In the genomic region with DNA sequence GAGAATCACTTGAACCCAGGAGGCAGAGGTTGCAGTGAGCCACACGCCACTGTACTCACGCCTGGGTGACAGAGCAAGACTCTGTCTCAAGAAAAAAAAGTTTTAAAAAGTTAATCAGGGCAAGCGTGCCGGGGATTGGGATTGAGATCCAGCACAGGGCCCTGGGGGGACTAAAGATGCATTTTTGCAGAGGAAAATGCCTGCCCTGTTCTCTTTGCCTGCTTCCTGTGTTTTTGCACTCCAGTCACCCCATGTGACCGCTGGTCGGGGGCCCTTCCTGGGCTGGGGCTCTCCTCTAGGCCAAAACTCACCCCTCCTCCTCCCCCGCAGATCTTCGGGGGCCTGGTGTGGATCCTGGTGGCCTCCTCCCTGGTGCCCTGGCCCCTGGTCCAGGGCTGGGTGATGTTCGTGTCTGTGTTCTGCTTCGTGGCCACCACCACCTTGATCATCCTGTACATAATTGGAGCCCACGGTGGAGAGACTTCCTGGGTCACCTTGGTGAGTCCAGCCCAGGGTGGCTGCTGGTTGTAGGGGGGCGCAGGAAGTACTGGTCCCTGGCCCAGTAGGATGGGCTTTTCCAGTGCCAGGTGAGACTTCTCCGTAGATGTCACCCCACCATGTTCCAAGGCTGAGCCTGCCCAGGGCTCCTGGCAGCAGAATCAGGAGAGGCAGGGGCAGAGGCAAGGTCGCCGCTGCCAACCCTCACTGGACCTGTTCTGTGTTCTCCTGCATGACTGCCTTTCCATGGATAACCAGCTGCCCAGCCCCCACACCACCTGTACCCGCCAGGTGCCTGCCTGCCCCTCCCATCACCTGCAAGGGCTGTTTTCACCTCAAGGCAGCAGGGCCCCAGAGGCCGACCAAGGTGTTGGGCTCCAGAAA, we compare ENCODE assay signal across 22 cellular contexts. TPM values are rescaled to one million over a fixed set of nuclear protein-coding genes. Genes with fewer than 3 reads are reported as not detected.
DNase-seq lines count a peak whose midpoint lies in the region; ATAC-seq and TF ChIP-seq lines count a peak whose summit lies in the region.
"Had no signal": no experiment of that assay in that cellular context is flagged by ENCODE, and none has a peak within 500 bp of the region (broad histone marks: within the 10 kb centered on the region; RNA-seq: fewer than 3 reads in every experiment).

No MANE protein-coding gene starts in this region.

- no peak overlapping the region for H3K4me3 Mint-ChIP-seq in activated T-cell treated with anti-CD3 and anti-CD28 coated beads, Interleukin-2, amount 50 U/mL, for 24 hours
- H3K4me3 Mint-ChIP-seq in activated T-cell treated with anti-CD3 and anti-CD28 coated beads, Interleukin-2, amount 50 U/mL, for 72 hours = no peak overlapping the region
- no peak overlapping the region for H3K4me3 Mint-ChIP-seq in activated naive CD8-positive, alpha-beta T cell treated with anti-CD3 and anti-CD28 coated beads for 36 hours
- H3K4me3 Mint-ChIP-seq: activated CD4-positive, alpha-beta T cell treated with anti-CD3 and anti-CD28 coated beads for 36 hours; IgD-negative memory B cell; neural progenitor cell; T-helper 2 cell treated with Interferon-gamma antibody and Interleukin-4, amounts not matched to agents 5 μg/mL and 100 μg/mL, for 36 hours had no signal

- TF ChIP-seq POLR2A in spleen (IDR thresholded peaks at IDR 0.05) (no peak), transverse colon (IDR thresholded peaks at IDR 0.05) (no peak)

- H3K4me3 ChIP-seq in spleen = no peak overlapping the region
- H3K4me3 ChIP-seq in transverse colon = no peak overlapping the region
- H3K4me3 ChIP-seq: HAP-1, neural progenitor cell, right lobe of liver had no signal

- H3K27me3 ChIP-seq in spleen (replicated peaks in 1 of 7) (peaks cover 0 to 29% (median 0%) of the 10 kb centered on the region in 7 donors), transverse colon (no peaks in the 10 kb centered on the region)
- H3K27me3 ChIP-seq: neural progenitor cell, right lobe of liver had no signal

- peaks cover 30% of the 10 kb centered on the region for H3K36me3 Mint-ChIP-seq in activated T-cell treated with anti-CD3 and anti-CD28 coated beads, Interleukin-2, amount 50 U/mL, for 24 hours (ENCODE audit: low read depth)
- H3K36me3 Mint-ChIP-seq in activated T-cell treated with anti-CD3 and anti-CD28 coated beads, Interleukin-2, amount 50 U/mL, for 72 hours (ENCODE audit: insufficient read depth in 2 of 2) = peaks cover 0 to 6% of the 10 kb centered on the region in 2 donors
- peaks cover 30% of the 10 kb centered on the region for H3K36me3 Mint-ChIP-seq in activated naive CD8-positive, alpha-beta T cell treated with anti-CD3 and anti-CD28 coated beads for 36 hours
- H3K36me3 Mint-ChIP-seq: IgD-negative memory B cell, neural progenitor cell had no signal

- intact Hi-C loops in spleen (cut with DNase I; ENCODE audit: low total_unique reads) (no loop called here), transverse colon (cut with DNase I; ENCODE audit: low total_unique reads) (no loop called here)

- H3K27ac Mint-ChIP-seq in activated T-cell treated with anti-CD3 and anti-CD28 coated beads, Interleukin-2, amount 50 U/mL, for 24 hours = peak overlapping the region; percentile 37
- H3K27ac Mint-ChIP-seq in activated T-cell treated with anti-CD3 and anti-CD28 coated beads, Interleukin-2, amount 50 U/mL, for 72 hours = no peak overlapping the region
- H3K27ac Mint-ChIP-seq in activated naive CD8-positive, alpha-beta T cell treated with anti-CD3 and anti-CD28 coated beads for 36 hours = peak overlapping the region; percentile 38
- H3K27ac Mint-ChIP-seq: neural progenitor cell had no signal

- in situ Hi-C loops in transverse colon (cut with MboI; ENCODE audit: low pct_ligation_motif_present in 1 of 4, low pct_unique_long_range_greater_than_20kb in 1 of 4, low sequenced_read_pairs in 3 of 4) = no loop called here

- DNase-seq in activated T-cell treated with anti-CD3 and anti-CD28 coated beads, Interleukin-2, amount 50 U/mL, for 24 hours = no peak
- DNase-seq in activated T-cell treated with anti-CD3 and anti-CD28 coated beads, Interleukin-2, amount 50 U/mL, for 72 hours = no peak
- DNase-seq in NCI-H1105 (lab: John Stamatoyannopoulos, UW) (peak; percentile 60), spleen (peak; percentile 70), GOT3 (lab: John Stamatoyannopoulos, UW) (no peak), transverse colon (no peak)
- DNase-seq in activated naive CD8-positive, alpha-beta T cell treated with anti-CD3 and anti-CD28 coated beads for 36 hours = no peak
- DNase-seq: activated CD4-positive, alpha-beta T cell treated with anti-CD3 and anti-CD28 coated beads for 36 hours; effector CD8-positive, alpha-beta T cell; foreskin fibroblast; NCI-H1092 treated with DMSO at 0.1 percent for 48 hours; NCI-H524 treated with DMSO at 0.1 percent for 48 hours; right lobe of liver; stimulated activated CD4-positive, alpha-beta T cell treated with anti-CD3 and anti-CD28 coated beads, Interleukin-4, amount 100 ng/mL, for 24 hours had no signal

- H3K36me3 ChIP-seq in spleen (no peaks in the 10 kb centered on the region), transverse colon (no peaks in the 10 kb centered on the region)
- H3K36me3 ChIP-seq: HAP-1, neural progenitor cell, right lobe of liver had no signal

- no peak for ATAC-seq in activated T-cell treated with anti-CD3 and anti-CD28 coated beads, Interleukin-2, amount 50 U/mL, for 72 hours (replicated peaks in 1 of 2)
- ATAC-seq in GM18868 (IDR thresholded peaks at IDR 0.05; ENCODE audit: unreplicated experiment) = no peak
- ATAC-seq: activated CD4-positive, alpha-beta T cell treated with anti-CD3 and anti-CD28 coated beads for 36 hours; activated T-helper 17 cell treated with anti-CD3 and anti-CD28 coated beads, Interleukin-2, amount 50 U/mL, for 72 hours; right lobe of liver had no signal

- H3K27me3 Mint-ChIP-seq in activated T-cell treated with anti-CD3 and anti-CD28 coated beads, Interleukin-2, amount 50 U/mL, for 24 hours = no peaks in the 10 kb centered on the region
- H3K27me3 Mint-ChIP-seq in activated T-cell treated with anti-CD3 and anti-CD28 coated beads, Interleukin-2, amount 50 U/mL, for 72 hours (ENCODE audit: low read depth) = no peaks in the 10 kb centered on the region
- H3K27me3 Mint-ChIP-seq in activated naive CD8-positive, alpha-beta T cell treated with anti-CD3 and anti-CD28 coated beads for 36 hours = no peaks in the 10 kb centered on the region
- H3K27me3 Mint-ChIP-seq: activated CD4-positive, alpha-beta T cell treated with anti-CD3 and anti-CD28 coated beads for 36 hours; activated T-helper 17 cell treated with anti-CD3 and anti-CD28 coated beads, Interleukin-2, amount 50 U/mL, for 72 hours had no signal

- no peak overlapping the region for H3K27ac ChIP-seq in spleen
- no peak overlapping the region for H3K27ac ChIP-seq in transverse colon
- H3K27ac ChIP-seq: neural progenitor cell, right lobe of liver had no signal

- H3K9me3 Mint-ChIP-seq in activated T-cell treated with anti-CD3 and anti-CD28 coated beads, Interleukin-2, amount 50 U/mL, for 24 hours = no peaks in the 10 kb centered on the region
- H3K9me3 Mint-ChIP-seq in activated T-cell treated with anti-CD3 and anti-CD28 coated beads, Interleukin-2, amount 50 U/mL, for 72 hours = no peaks in the 10 kb centered on the region
- H3K9me3 Mint-ChIP-seq in activated naive CD8-positive, alpha-beta T cell treated with anti-CD3 and anti-CD28 coated beads for 36 hours = no peaks in the 10 kb centered on the region
- H3K9me3 Mint-ChIP-seq: activated T-helper 17 cell treated with anti-CD3 and anti-CD28 coated beads, Interleukin-2, amount 50 U/mL, for 72 hours; IgD-negative memory B cell; T-helper 2 cell treated with Interferon-gamma antibody and Interleukin-4, amounts not matched to agents 5 μg/mL and 100 μg/mL, for 36 hours had no signal

- 69 to 75% (median 71%) methylated on average over 14 to 17 of the region's 17 CpGs for WGBS in spleen, 5 donors
- 71% methylated on average over 14 of the region's 17 CpGs; no CpG with 5 or more reads in 1 of the 2 donors for WGBS in transverse colon (ENCODE audit: low coverage in 1 of 2), 2 donors

- peaks cover 73% of the 10 kb centered on the region for H3K4me1 Mint-ChIP-seq in activated T-cell treated with anti-CD3 and anti-CD28 coated beads, Interleukin-2, amount 50 U/mL, for 24 hours (ENCODE audit: low read depth)
- peaks cover 75% of the 10 kb centered on the region for H3K4me1 Mint-ChIP-seq in activated T-cell treated with anti-CD3 and anti-CD28 coated beads, Interleukin-2, amount 50 U/mL, for 72 hours (ENCODE audit: low read depth)
- peaks cover 70% of the 10 kb centered on the region for H3K4me1 Mint-ChIP-seq in activated naive CD8-positive, alpha-beta T cell treated with anti-CD3 and anti-CD28 coated beads for 36 hours

- H3K9me3 ChIP-seq in spleen (no peaks in the 10 kb centered on the region), transverse colon (no peaks in the 10 kb centered on the region)
- H3K9me3 ChIP-seq: HAP-1, right lobe of liver had no signal

- H3K4me1 ChIP-seq in spleen (peaks cover 0 to 4% (median 0%) of the 10 kb centered on the region in 6 donors), transverse colon (peaks cover 0 to 6% (median 2%) of the 10 kb centered on the region in 4 donors)
- H3K4me1 ChIP-seq: HAP-1, neural progenitor cell, right lobe of liver had no signal

- no peak for TF ChIP-seq EP300 in transverse colon (IDR thresholded peaks at IDR 0.05; ENCODE audit: low read depth)

- TF ChIP-seq CTCF in spleen (IDR thresholded peaks at IDR 0.05 in 8 of 11, conservative IDR thresholded peaks at IDR 0.05 in 3 of 11) (no peak), transverse colon (IDR thresholded peaks at IDR 0.05) (no peak)

RNA-seq across cellular contexts. Expression of gene MAL, which starts 22.4 kb away (rescaled TPM):
- total RNA-seq in activated T-cell treated with anti-CD3 and anti-CD28 coated beads, Interleukin-2, amount 50 U/mL, for 72 hours = 10 to 100 TPM; 92.6 to 93.8 TPM
- total RNA-seq in activated naive CD8-positive, alpha-beta T cell treated with anti-CD3 and anti-CD28 coated beads for 36 hours = 10 to 100 TPM; 50.8 to 52.9 TPM
- total RNA-seq in spleen = 10 to 100 TPM in 3 of 7 donors, 1 to 10 TPM in 4; 4.7 to 18.8 (median 8.1) TPM
- polyA plus RNA-seq in spleen = 10 to 100 TPM in 1 of 3 donors, 1 to 10 TPM in 2; 8.4 to 12.7 (median 9.0) TPM
- total RNA-seq in transverse colon = 10 to 100 TPM in 1 of 4 donors, 1 to 10 TPM in 3; 3.7 to 14.3 (median 5.1) TPM
- total RNA-seq: lung microvascular endothelial cell had no signal
- polyA plus RNA-seq: AG04450 had no signal

Comparison
In these comparisons a context has a peak if more than half of its experiments do, and no peak if none do; other contexts are left out.
1. DNase-seq: peak in NCI-H1105 (single experiment) and spleen (single experiment); none in activated T-cell treated with anti-CD3 and anti-CD28 coated beads, Interleukin-2, amount 50 U/mL, for 24 hours (single experiment), activated T-cell treated with anti-CD3 and anti-CD28 coated beads, Interleukin-2, amount 50 U/mL, for 72 hours (0 of 2), activated naive CD8-positive, alpha-beta T cell treated with anti-CD3 and anti-CD28 coated beads for 36 hours (single experiment), GOT3 (single experiment) and transverse colon (single experiment).